In genomic region chr14:60758875-60759274, GRCh38 we compare ENCODE assay signal across 9 cellular contexts.
DNase-seq lines count a peak whose midpoint lies in the region; ATAC-seq and TF ChIP-seq lines count a peak whose summit lies in the region.
"Had no signal": no experiment of that assay in that cellular context is flagged by ENCODE, and none has a peak within 500 bp of the region (broad histone marks: within the 10 kb centered on the region; RNA-seq: fewer than 3 reads in every experiment).

No MANE protein-coding gene starts in this region.

- H3K4me3 ChIP-seq in BLaER1 treated with 17β-estradiol and CSF1 and Interleukin-3, amounts not matched to agents 10 nM and 100 nM, result no peak overlapping the region
- H3K4me3 ChIP-seq in brain microvascular endothelial cell (ENCODE audit: low read depth, low read length), result no peak overlapping the region
- H3K4me3 ChIP-seq: colonic mucosa had no signal

- no peaks in the 10 kb centered on the region for H3K9me3 ChIP-seq in BLaER1 treated with 17β-estradiol and CSF1 and Interleukin-3, amounts not matched to agents 10 nM and 100 nM (replicated peaks in 1 of 11)
- H3K9me3 ChIP-seq: colonic mucosa had no signal

- peak; percentile 36 for ATAC-seq in GM21423 (IDR thresholded peaks at IDR 0.05; ENCODE audit: unreplicated experiment)
- ATAC-seq in HG02885 (IDR thresholded peaks at IDR 0.05; ENCODE audit: poor library complexity, unreplicated experiment), result no peak
- no peak for ATAC-seq in HG03571 (IDR thresholded peaks at IDR 0.05; ENCODE audit: unreplicated experiment)

- in situ Hi-C loops in brain microvascular endothelial cell (cut with HindIII; ENCODE audit: low pct_ligation_motif_present, low sequenced_read_pairs), result no loop called here

- no peak for TF ChIP-seq CTCF in brain microvascular endothelial cell (IDR thresholded peaks at IDR 0.05; ENCODE audit: low read depth, low read length, missing control alignments)

- peak; percentile 21 for DNase-seq in NCI-H1105 (lab: John Stamatoyannopoulos, UW)
- peak; percentile 47 for DNase-seq in fibroblast of peridontal ligament (ENCODE audit: extremely low read depth)
- DNase-seq in islet precursor cell, result no peak
- no peak for DNase-seq in brain microvascular endothelial cell
- DNase-seq: colonic mucosa had no signal

- no peak overlapping the region for H3K9ac ChIP-seq in BLaER1 treated with 17β-estradiol and CSF1 and Interleukin-3, amounts not matched to agents 10 nM and 100 nM

- H3K27me3 ChIP-seq in BLaER1 treated with 17β-estradiol and CSF1 and Interleukin-3, amounts not matched to agents 10 nM and 100 nM, result peaks cover 0 to 82% (median 10%) of the 10 kb centered on the region in 11 experiments; a peak in 14 of 22 replicates
- no peaks in the 10 kb centered on the region for H3K27me3 ChIP-seq in brain microvascular endothelial cell (replicated peaks)
- H3K27me3 ChIP-seq: colonic mucosa had no signal

- 0 out of 22 replicates have a peak overlapping the region, but pooled peaks of 1 of the 11 experiments have one; percentile 24 for H3K27ac ChIP-seq in BLaER1 treated with 17β-estradiol and CSF1 and Interleukin-3, amounts not matched to agents 10 nM and 100 nM
- H3K27ac ChIP-seq in brain microvascular endothelial cell, result no peak overlapping the region
- H3K27ac ChIP-seq: colonic mucosa had no signal

- peaks cover 26 to 41% (median 38%) of the 10 kb centered on the region in 10 experiments for H3K4me1 ChIP-seq in BLaER1 treated with 17β-estradiol and CSF1 and Interleukin-3, amounts not matched to agents 10 nM and 100 nM
- H3K4me1 ChIP-seq: colonic mucosa had no signal

- peak overlapping the region; percentile 65 to 83 (median 76) for H3K4me2 ChIP-seq in BLaER1 treated with 17β-estradiol and CSF1 and Interleukin-3, amounts not matched to agents 10 nM and 100 nM

- H3K36me3 ChIP-seq in BLaER1 treated with 17β-estradiol and CSF1 and Interleukin-3, amounts not matched to agents 10 nM and 100 nM, result peaks cover 0 to 4% (median 0%) of the 10 kb centered on the region in 11 experiments; a peak in 1 of 22 replicates
- H3K36me3 ChIP-seq in brain microvascular endothelial cell (replicated peaks), result no peaks in the 10 kb centered on the region
- H3K36me3 ChIP-seq: colonic mucosa had no signal

- H4K20me1 ChIP-seq in BLaER1 treated with 17β-estradiol and CSF1 and Interleukin-3, amounts not matched to agents 10 nM and 100 nM, result peaks cover 39 to 100% (median 66%) of the 10 kb centered on the region in 11 experiments; a peak in 21 of 22 replicates

Comparison
In these comparisons a context has a peak if more than half of its experiments do, and no peak if none do; other contexts are left out.
1. DNase-seq: peak in NCI-H1105 (single experiment) and fibroblast of peridontal ligament (single experiment); none in islet precursor cell (single experiment) and brain microvascular endothelial cell (single experiment).